In genomic region chr1:33152685-33153432, GRCh38 we compare ENCODE assay signal across 8 cellular contexts. TPM values are rescaled to one million over a fixed set of nuclear protein-coding genes. Genes with fewer than 3 reads are reported as not detected.
DNase-seq lines count a peak whose midpoint lies in the region; ATAC-seq and TF ChIP-seq lines count a peak whose summit lies in the region.

No MANE protein-coding gene starts in this region.

- no peak overlapping the region for H3K4me3 ChIP-seq in DOHH2 (ENCODE audit: low read length)
- no peak overlapping the region for H3K4me3 ChIP-seq in esophagus muscularis mucosa

- peak; percentile 85 for DNase-seq in NCI-H345 (lab: John Stamatoyannopoulos, UW)
- DNase-seq in esophagus muscularis mucosa (ENCODE audit: extremely low spot score): peak; percentile 93
- DNase-seq in nucleus accumbens (lab: John Stamatoyannopoulos, UW): peak in 51 of 56 donors; percentile 9 to 82 (median 65)
- DNase-seq in cerebellar nuclear complex (lab: John Stamatoyannopoulos, UW): no peak
- DNase-seq in stimulated activated naive CD4-positive, alpha-beta T cell treated with Interleukin-2 at 50 U/mL for 16 hours (lab: John Stamatoyannopoulos, UW): no peak
- no peak for DNase-seq in foreskin keratinocyte

- H3K27ac ChIP-seq in DOHH2 (ENCODE audit: low read depth, low read length) (no peak overlapping the region), esophagus muscularis mucosa (replicated peaks in 1 of 4) (peak overlapping the region; percentile 43 to 76 (median 58)), foreskin keratinocyte (no peak overlapping the region)

- intact Hi-C loops in esophagus muscularis mucosa (cut with DNase I): no loop called here

- H3K4me2 ChIP-seq in DOHH2 (ENCODE audit: low read length): peak overlapping the region; percentile 33

- H3F3A ChIP-seq in DOHH2 (ENCODE audit: control insufficient read depth, insufficient read depth): no peaks in the 10 kb centered on the region

- H3K4me1 ChIP-seq in DOHH2 (ENCODE audit: control insufficient read depth, low read length): peaks cover 13% of the 10 kb centered on the region
- H3K4me1 ChIP-seq in esophagus muscularis mucosa: peaks cover 26 to 48% (median 35%) of the 10 kb centered on the region in 4 donors
- peaks cover 9% of the 10 kb centered on the region for H3K4me1 ChIP-seq in foreskin keratinocyte

- H3K27me3 ChIP-seq in DOHH2 (ENCODE audit: control insufficient read depth, low read length): no peaks in the 10 kb centered on the region
- H3K27me3 ChIP-seq in esophagus muscularis mucosa: no peaks in the 10 kb centered on the region
- H3K27me3 ChIP-seq in foreskin keratinocyte: no peaks in the 10 kb centered on the region

- WGBS in esophagus muscularis mucosa: 80% methylated on average over 2 of the region's 2 CpGs

- H3K36me3 ChIP-seq in DOHH2 (ENCODE audit: control insufficient read depth, low read length) (no peaks in the 10 kb centered on the region), esophagus muscularis mucosa (peaks cover 0 to 32% (median 10%) of the 10 kb centered on the region in 4 donors)

- ATAC-seq in HG02970 (IDR thresholded peaks at IDR 0.05; ENCODE audit: low FRiP score, unreplicated experiment): no peak
- ATAC-seq in foreskin keratinocyte: no peak

- no peaks in the 10 kb centered on the region for H3K9me2 ChIP-seq in DOHH2 (replicated peaks; ENCODE audit: control insufficient read depth, low read length)

- H3K9me3 ChIP-seq in DOHH2 (ENCODE audit: control insufficient read depth, insufficient read depth, low read length) (no peaks in the 10 kb centered on the region), esophagus muscularis mucosa (no peaks in the 10 kb centered on the region)

- TF ChIP-seq CTCF in DOHH2 (IDR thresholded peaks at IDR 0.05; ENCODE audit: low read depth, low read length, poor library complexity, severe bottlenecking) (no peak), esophagus muscularis mucosa (IDR thresholded peaks at IDR 0.05) (no peak), foreskin keratinocyte (conservative IDR thresholded peaks at IDR 0.05) (no peak)

- H3K79me2 ChIP-seq in DOHH2 (ENCODE audit: control insufficient read depth, low read length): no peaks in the 10 kb centered on the region

- TF ChIP-seq POLR2A in esophagus muscularis mucosa (IDR thresholded peaks at IDR 0.05; ENCODE audit: low read depth): no peak

- TF ChIP-seq EP300 in esophagus muscularis mucosa (IDR thresholded peaks at IDR 0.05): no peak

- no peaks in the 10 kb centered on the region; the same call in 1 of the 2 replicates for H4K20me1 ChIP-seq in DOHH2 (ENCODE audit: control insufficient read depth, insufficient read depth, low read depth, low read length)

RNA-seq across cellular contexts. Expression of gene TRIM62, which starts 29.0 kb away (rescaled TPM):
- 1 to 10 TPM; 5.0 to 9.3 (median 7.8) TPM for total RNA-seq in esophagus muscularis mucosa
- 4.4 and 4.8 TPM in 2 replicates for total RNA-seq in foreskin keratinocyte
- polyA plus RNA-seq in foreskin keratinocyte: 3.6 and 3.9 TPM in 2 replicates

Comparison
In these comparisons a context has a peak if more than half of its experiments do, and no peak if none do; other contexts are left out.
1. H3K27ac ChIP-seq: peak in esophagus muscularis mucosa (4 of 4); none in DOHH2 (single experiment) and foreskin keratinocyte (single experiment).
2. DNase-seq: peak in NCI-H345 (single experiment), esophagus muscularis mucosa (single experiment) and nucleus accumbens (51 of 56); none in cerebellar nuclear complex (0 of 2), stimulated activated naive CD4-positive, alpha-beta T cell treated with Interleukin-2 at 50 U/mL for 16 hours (single experiment) and foreskin keratinocyte (0 of 2).